26 cellular contexts compared by ENCODE assay signal in the genomic region with DNA sequence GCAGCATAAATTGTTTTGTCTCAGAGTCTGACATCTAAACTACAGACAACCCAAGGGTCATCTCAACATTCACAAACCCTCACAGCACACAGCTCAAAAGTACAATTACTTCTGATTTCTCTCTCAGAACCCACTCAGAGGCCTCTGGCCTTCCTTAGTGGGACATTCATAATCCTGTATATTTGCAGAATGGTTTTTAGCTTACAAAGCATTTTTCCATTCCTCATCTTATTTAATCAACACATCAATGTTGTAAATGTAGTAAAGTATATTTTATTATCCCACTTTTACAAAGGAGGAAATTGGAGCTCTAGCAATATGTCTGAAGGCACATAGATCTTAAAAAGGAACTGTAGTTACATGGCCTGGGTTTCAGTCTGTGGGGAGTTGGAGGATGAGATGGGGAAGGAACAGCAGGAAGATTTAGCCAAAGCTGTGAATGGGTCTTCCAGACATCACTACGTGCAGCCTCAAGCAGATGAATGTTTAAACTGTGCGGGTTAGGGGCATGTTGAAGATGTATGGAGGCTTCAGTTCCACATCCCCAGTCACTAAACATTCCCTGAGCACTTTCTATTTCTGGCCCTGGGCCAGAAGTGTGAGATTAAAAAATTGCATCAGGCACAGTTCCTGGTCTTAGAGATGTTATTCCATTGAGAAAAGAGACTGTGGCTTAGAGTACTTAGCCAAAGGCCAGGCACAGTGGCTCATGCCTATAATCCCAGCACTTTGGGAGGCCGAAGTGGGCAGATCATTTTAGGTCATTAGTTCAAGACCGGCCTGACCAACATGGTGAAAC. TPM values are rescaled to one million over a fixed set of nuclear protein-coding genes. Genes with fewer than 3 reads are reported as not detected.
"Had no signal": no experiment of that assay in that cellular context is flagged by ENCODE, and none has a peak within 500 bp of the region (broad histone marks: within the 10 kb centered on the region; RNA-seq: fewer than 3 reads in every experiment).

No MANE protein-coding gene starts in this region.

- H3K27ac ChIP-seq: body of pancreas, coronary artery, foreskin keratinocyte, pancreas, skin epidermis, tibial nerve had no signal

- H3K4me1 Mint-ChIP-seq: activated B cell treated with CpG ODN at 0.5 μM for 24 hours; stimulated activated naive B cell treated with anti-CD40 and anti-IgM and Interleukin-4, amounts not matched to agents 10 μg/mL and 1 μg/mL and 100 μg/mL, for 72 hours had no signal

- H3K9me3 Mint-ChIP-seq: activated CD8-positive, alpha-beta T cell treated with anti-CD3 and anti-CD28 coated beads for 36 hours; activated naive CD4-positive, alpha-beta T cell treated with anti-CD3 and anti-CD28 coated beads, Interleukin-2, amount 50 U/mL, for 72 hours; stimulated activated naive B cell treated with anti-CD40 and anti-IgM and Interleukin-4, amounts not matched to agents 10 μg/mL and 1 μg/mL and 100 μg/mL, for 72 hours had no signal

- H3K36me3 ChIP-seq: heart left ventricle, pancreas, tibial nerve had no signal

- H3K36me3 Mint-ChIP-seq: activated naive CD4-positive, alpha-beta T cell treated with anti-CD3 and anti-CD28 coated beads, Interleukin-2, amount 50 U/mL, for 72 hours; naive thymus-derived CD4-positive, alpha-beta T cell; stimulated activated naive B cell treated with anti-CD40 and anti-IgM and Interleukin-4, amounts not matched to agents 10 μg/mL and 1 μg/mL and 100 μg/mL, for 72 hours had no signal

- H3K27me3 Mint-ChIP-seq: activated CD8-positive, alpha-beta T cell treated with anti-CD3 and anti-CD28 coated beads for 36 hours; stimulated activated naive B cell treated with anti-CD40 and anti-IgM and Interleukin-4, amounts not matched to agents 10 μg/mL and 1 μg/mL and 100 μg/mL, for 72 hours had no signal

- DNase-seq: activated B cell treated with CpG ODN at 0.5 μM for 24 hours; activated CD4-positive, alpha-beta T cell treated with anti-CD3 and anti-CD28 coated beads for 48 hours; activated CD8-positive, alpha-beta memory T cell treated with anti-CD3 and anti-CD28 coated beads, Interleukin-2, amount 50 U/mL, for 4 hours; activated CD8-positive, alpha-beta T cell treated with anti-CD3 and anti-CD28 coated beads for 36 hours; activated effector memory CD4-positive, alpha-beta T cell treated with anti-CD3 and anti-CD28 coated beads, Interleukin-2, amount 50 U/mL, for 16 hours; activated T-cell treated with anti-CD3 and anti-CD28 coated beads, Interleukin-2, amount 50 U/mL, for 48 hours; amygdala; body of pancreas; central memory CD4-positive, alpha-beta T cell; foreskin keratinocyte; heart left ventricle; naive thymus-derived CD4-positive, alpha-beta T cell; pancreas; stimulated activated CD4-positive, alpha-beta T cell treated with anti-CD3 and anti-CD28 coated beads, Interleukin-15, amount 100 ng/mL, for 24 hours; stimulated activated CD4-positive, alpha-beta T cell treated with anti-CD3 and anti-CD28 coated beads, Interleukin-4, amount 100 ng/mL, for 1 hour; stimulated activated naive B cell treated with anti-CD40 and anti-IgM and Interleukin-4, amounts not matched to agents 10 μg/mL and 1 μg/mL and 100 μg/mL, for 72 hours; T-helper 2 cell had no signal

- H3K4me1 ChIP-seq: body of pancreas, pancreas had no signal

- ATAC-seq: activated CD8-positive, alpha-beta T cell treated with anti-CD3 and anti-CD28 coated beads for 36 hours; activated naive CD4-positive, alpha-beta T cell treated with anti-CD3 and anti-CD28 coated beads, Interleukin-2, amount 50 U/mL, for 72 hours; body of pancreas; esophagus mucosa; foreskin keratinocyte; heart left ventricle; left lobe of liver; naive thymus-derived CD4-positive, alpha-beta T cell; pancreas; stimulated activated naive B cell treated with anti-CD40 and anti-IgM and Interleukin-4, amounts not matched to agents 10 μg/mL and 1 μg/mL and 100 μg/mL, for 72 hours had no signal

- H3K27me3 ChIP-seq: body of pancreas, foreskin keratinocyte, heart left ventricle, pancreas, tibial nerve had no signal

- FAIRE-seq: islet of Langerhans, pancreas had no signal

- H3K4me3 ChIP-seq: body of pancreas, coronary artery, heart left ventricle, pancreas, skin epidermis, tibial nerve had no signal

- H3K27ac Mint-ChIP-seq: activated B cell treated with CpG ODN at 0.5 μM for 24 hours; activated CD8-positive, alpha-beta T cell treated with anti-CD3 and anti-CD28 coated beads for 36 hours; activated naive CD4-positive, alpha-beta T cell treated with anti-CD3 and anti-CD28 coated beads, Interleukin-2, amount 50 U/mL, for 72 hours; naive thymus-derived CD4-positive, alpha-beta T cell; stimulated activated naive B cell treated with anti-CD40 and anti-IgM and Interleukin-4, amounts not matched to agents 10 μg/mL and 1 μg/mL and 100 μg/mL, for 72 hours had no signal

- H3K9me3 ChIP-seq: body of pancreas, heart left ventricle, pancreas, tibial nerve had no signal

- H3K4me3 Mint-ChIP-seq: activated B cell treated with CpG ODN at 0.5 μM for 24 hours; activated CD8-positive, alpha-beta T cell treated with anti-CD3 and anti-CD28 coated beads for 36 hours; naive thymus-derived CD4-positive, alpha-beta T cell; stimulated activated naive B cell treated with anti-CD40 and anti-IgM and Interleukin-4, amounts not matched to agents 10 μg/mL and 1 μg/mL and 100 μg/mL, for 72 hours had no signal

RNA-seq across cellular contexts. Expression of gene AKNAD1, which starts 13.3 kb away (rescaled TPM):
- total RNA-seq: activated B cell treated with CpG ODN at 0.5 μM for 24 hours; activated CD8-positive, alpha-beta T cell treated with anti-CD3 and anti-CD28 coated beads for 36 hours; activated naive CD4-positive, alpha-beta T cell treated with anti-CD3 and anti-CD28 coated beads, Interleukin-2, amount 50 U/mL, for 72 hours; body of pancreas; left lobe of liver; mononuclear cell; naive thymus-derived CD4-positive, alpha-beta T cell; pancreas; renal cortical epithelial cell had no signal
- polyA plus RNA-seq: naive thymus-derived CD4-positive, alpha-beta T cell had no signal
